8 cellular contexts compared by ENCODE assay signal in the genomic region with DNA sequence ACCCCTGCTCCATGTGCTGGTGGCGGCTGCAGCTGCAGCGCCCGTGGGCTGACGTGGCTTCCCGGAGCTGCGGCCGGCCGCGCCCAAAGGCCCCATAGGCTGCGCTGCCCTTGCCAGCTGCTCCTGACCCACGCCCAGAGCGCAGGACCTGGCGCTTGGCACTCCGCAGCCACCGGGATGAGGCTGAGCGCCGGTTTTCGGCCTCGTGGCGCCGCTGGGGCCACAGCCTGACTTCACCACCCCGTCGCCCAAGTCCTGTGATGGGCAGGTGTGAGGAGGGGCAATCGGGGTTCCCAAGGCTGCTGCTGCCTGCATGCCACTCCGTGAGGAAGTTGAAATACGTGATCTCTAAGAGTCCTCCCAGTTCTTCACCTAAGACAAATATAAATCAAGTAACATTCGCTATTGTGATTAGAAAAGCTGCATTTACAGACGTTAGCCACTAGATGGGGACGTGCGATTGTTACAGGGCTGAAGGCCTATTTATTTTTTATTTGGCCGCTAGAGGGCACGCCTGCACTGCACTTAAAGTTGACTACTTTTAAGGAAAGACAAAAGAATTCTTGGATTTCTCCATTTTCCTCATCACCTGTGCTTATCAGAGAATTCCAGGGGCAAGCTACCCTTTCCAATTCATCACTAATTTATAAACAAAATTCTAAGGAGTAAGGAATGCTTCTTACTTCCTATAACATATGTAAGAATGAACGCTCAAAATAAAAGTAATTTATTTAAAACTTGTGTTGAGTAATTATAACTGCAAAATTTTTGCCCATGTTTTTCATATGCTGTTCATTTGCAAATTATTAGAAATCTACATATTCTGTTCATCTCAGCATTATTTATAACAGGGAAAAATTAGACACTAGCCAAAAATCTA. TPM values are rescaled to one million over a fixed set of nuclear protein-coding genes. Genes with fewer than 3 reads are reported as not detected.
DNase-seq lines count a peak whose midpoint lies in the region; ATAC-seq and TF ChIP-seq lines count a peak whose summit lies in the region.
"Not testable (repeated sequence)": the region's sequence is repeated elsewhere in the genome, so short reads cannot be mapped to it uniquely, and the experiment has no call there.

No MANE protein-coding gene starts in this region.

- not testable (repeated sequence) for H3K4me1 ChIP-seq in HUES48 (ENCODE audit: control insufficient read depth, insufficient read depth, low read length); left ventricle myocardium inferior

- not testable (repeated sequence) for H3K36me3 ChIP-seq in HUES48 (ENCODE audit: control insufficient read depth, insufficient read depth, low read length); left ventricle myocardium inferior

- H3K4me3 ChIP-seq in HUES48 (ENCODE audit: low read depth, low read length) = peak overlapping the region; percentile 74
- H3K4me3 ChIP-seq in left ventricle myocardium inferior = peak overlapping the region; percentile 76

- peak; percentile 66 for ATAC-seq in GM21619 (IDR thresholded peaks at IDR 0.05; ENCODE audit: unreplicated experiment)

- intact Hi-C loops in left ventricle myocardium inferior (cut with micrococcal nuclease) = not testable (repeated sequence)

- not testable (repeated sequence) for H3K27ac ChIP-seq in HUES48 (ENCODE audit: low read depth, low read length)
- peak overlapping the region; percentile 97 for H3K27ac ChIP-seq in left ventricle myocardium inferior (replicated peaks)

- H3K9ac ChIP-seq in HUES48 (ENCODE audit: low read depth, low read length) = peak overlapping the region; percentile 16; the same call in 1 of the 2 replicates

- not testable (repeated sequence) for H3K27me3 ChIP-seq in HUES48 (ENCODE audit: control insufficient read depth, insufficient read depth, low read length); left ventricle myocardium inferior (ENCODE audit: low read depth)

- DNase-seq in Caki2 (ENCODE audit: low read depth) = peak; percentile 89
- peak; percentile 55 for DNase-seq in activated CD4-positive, alpha-beta T cell treated with anti-CD3 and anti-CD28 coated beads for 1 hour
- DNase-seq in brain pericyte (ENCODE audit: low read depth, low spot score) = peak; percentile 46
- peak; percentile 51 for DNase-seq in left ventricle myocardium inferior
- peak; percentile 55 for DNase-seq in non-pigmented ciliary epithelial cell (ENCODE audit: low read depth)
- DNase-seq in stimulated activated CD8-positive, alpha-beta memory T cell treated with anti-CD3 and anti-CD28 coated beads, Interleukin-7, amount 100 ng/mL, for 24 hours (ENCODE audit: low read depth) = peak; percentile 21

- in situ Hi-C loops in Caki2 (cut with HindIII; ENCODE audit: low pct_unique_long_range_greater_than_20kb, low sequenced_read_pairs) = not testable (repeated sequence)

- TF ChIP-seq CTCF in left ventricle myocardium inferior (IDR thresholded peaks at IDR 0.05; ENCODE audit: borderline replicate concordance) = peak; percentile 89

- H3K9me3 ChIP-seq in HUES48 (ENCODE audit: control insufficient read depth, insufficient read depth, low read length); left ventricle myocardium inferior (replicated peaks): not testable (repeated sequence)

RNA-seq across cellular contexts. Expression of gene ANKRD36B, which starts 1.1 kb away (rescaled TPM):
- 6.4 and 7.8 TPM in 2 replicates for total RNA-seq in Caki2 (2014; rRNA removed; shearing (Covaris generic); ENCODE audit: low replicate concordance)
- 3.8 TPM for total RNA-seq in left ventricle myocardium inferior

RNA-seq across cellular contexts. Expression of gene COX5B, which starts 55.1 kb away (rescaled TPM):
- 745 and 792 TPM in 2 replicates for total RNA-seq in Caki2 (2014; rRNA removed; shearing (Covaris generic); ENCODE audit: low replicate concordance)
- total RNA-seq in left ventricle myocardium inferior = 1,153 TPM

Comparison
In these comparisons a context has a peak if more than half of its experiments do, and no peak if none do; other contexts are left out.
1. DNase-seq: peak in every context shown above with its lines; median percentile 89 in Caki2; 55 in activated CD4-positive, alpha-beta T cell treated with anti-CD3 and anti-CD28 coated beads for 1 hour; 55 in non-pigmented ciliary epithelial cell; 51 in left ventricle myocardium inferior; 46 in brain pericyte; 21 in stimulated activated CD8-positive, alpha-beta memory T cell treated with anti-CD3 and anti-CD28 coated beads, Interleukin-7, amount 100 ng/mL, for 24 hours.